In the genomic region with DNA sequence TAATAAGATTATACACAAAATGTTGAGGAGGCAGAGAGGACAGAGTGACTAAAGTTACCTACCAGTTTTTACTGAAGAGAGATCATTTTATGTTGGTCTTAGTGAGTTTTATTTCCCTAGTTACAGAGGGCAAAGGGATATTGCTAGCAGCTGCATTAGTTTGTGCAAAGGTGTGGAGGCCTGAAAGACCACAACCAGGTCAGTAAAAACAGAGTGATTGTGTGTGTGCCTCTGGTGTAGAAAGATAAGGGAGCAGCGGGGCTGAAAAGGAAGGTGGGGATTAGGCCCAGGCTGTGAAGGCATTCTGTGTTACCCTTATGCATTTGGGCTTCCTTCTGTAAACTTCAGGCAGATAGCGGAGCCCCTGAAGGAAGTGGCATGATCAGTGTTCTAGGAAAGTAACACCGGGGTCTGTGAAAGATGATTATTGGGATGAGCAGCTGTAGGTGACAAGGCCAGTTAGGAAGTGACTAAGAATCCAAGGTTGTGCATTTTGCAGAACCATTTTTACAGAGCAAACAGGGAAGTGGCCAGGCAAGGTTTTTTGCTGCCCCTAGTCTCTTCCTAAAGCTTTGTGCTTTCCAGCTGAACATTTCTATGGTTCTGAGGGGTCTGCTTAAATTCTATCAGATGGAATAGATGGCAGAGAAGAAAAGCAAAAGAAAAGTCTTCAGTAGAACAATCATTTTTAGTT, we compare ENCODE assay signal across 1 cellular context.
TF ChIP-seq lines count a peak whose summit lies in the region.

No MANE protein-coding gene starts in this region.

TF ChIP-seq in HCT116, 20 proteins besides CTCF, POLR2A, EP300 and RAD21 (continued from another document):
- TF ChIP-seq EGR1 (IDR thresholded peaks at IDR 0.05; ENCODE audit: low read depth) (no peak), ZBTB33 (IDR thresholded peaks at IDR 0.05; ENCODE audit: extremely low read depth, insufficient replicate concordance, low read length) (no peak), ZFX (IDR thresholded peaks at IDR 0.05) (no peak), SRF (IDR thresholded peaks at IDR 0.05; ENCODE audit: low read depth) (no peak), MAX (IDR thresholded peaks at IDR 0.05) (no peak), YY1 (IDR thresholded peaks at IDR 0.05; ENCODE audit: extremely low read depth, insufficient replicate concordance, low read depth, low read length) (no peak), CEBPB (IDR thresholded peaks at IDR 0.05; ENCODE audit: low read depth) (0 out of 2 replicates have a peak, but pooled peaks have one; percentile 5), SIN3A (IDR thresholded peaks at IDR 0.05; ENCODE audit: low read depth) (peak; percentile 45), POLR2AphosphoS5 (IDR thresholded peaks at IDR 0.05; ENCODE audit: low read depth, low read length) (peak; percentile 82), JUND (IDR thresholded peaks at IDR 0.05) (peak; percentile 32), ELF1 (IDR thresholded peaks at IDR 0.05; ENCODE audit: borderline replicate concordance, low read depth) (no peak), SP1 (IDR thresholded peaks at IDR 0.05; ENCODE audit: low read depth) (peak; percentile 33), EZH2 (IDR thresholded peaks at IDR 0.05) (no peak), EZH2phosphoT487 (IDR thresholded peaks at IDR 0.05; ENCODE audit: borderline replicate concordance) (no peak), CBX3 (IDR thresholded peaks at IDR 0.05; ENCODE audit: low read depth) (no peak)
